8 cellular contexts compared by ENCODE assay signal in the genomic region with DNA sequence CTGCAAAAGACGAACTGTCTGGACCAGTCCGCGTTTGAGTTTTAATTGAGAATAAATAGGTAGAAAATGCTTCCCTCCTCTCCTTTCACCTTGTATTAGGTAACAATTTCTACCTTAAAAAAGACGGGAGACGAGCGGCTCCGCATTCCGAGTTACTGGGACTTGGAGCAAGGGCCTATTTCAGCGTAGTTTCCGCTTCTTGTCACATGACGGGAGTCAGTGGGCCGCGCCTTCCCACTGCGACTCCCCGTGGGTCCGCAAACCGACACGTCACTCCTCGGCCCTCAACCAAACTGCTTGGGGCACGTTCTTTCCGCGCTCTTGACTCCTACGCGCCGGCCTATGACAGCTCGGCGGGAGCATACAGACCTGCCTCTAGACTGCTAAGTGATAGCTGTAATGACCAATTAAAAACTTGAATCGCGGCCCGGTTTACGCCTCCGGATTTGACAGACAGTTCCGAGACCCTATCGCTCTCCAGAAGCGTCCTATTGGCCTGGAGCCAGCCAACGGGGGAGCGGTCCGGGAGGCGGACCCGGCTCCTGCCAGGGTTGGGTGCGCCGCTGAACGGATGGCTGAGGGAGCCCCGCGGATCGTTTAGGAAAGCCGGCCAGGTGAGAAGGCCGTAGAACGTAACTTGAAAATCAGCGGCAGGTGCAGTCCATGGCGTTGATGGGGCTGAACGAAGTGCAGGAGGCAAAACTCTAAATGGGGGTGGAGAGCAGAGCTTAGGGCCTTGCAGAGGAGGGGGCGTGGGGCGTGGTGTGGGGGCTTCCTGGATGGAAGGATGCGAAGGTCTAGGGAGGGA. TPM values are rescaled to one million over a fixed set of nuclear protein-coding genes. Genes with fewer than 3 reads are reported as not detected.
DNase-seq lines count a peak whose midpoint lies in the region; ATAC-seq and TF ChIP-seq lines count a peak whose summit lies in the region.

A gene (plus strand): TSS at position 548 of the 808 bp plus-strand sequence. CDS start 3,064 bp downstream, outside the sequence.

- H3K9me2 ChIP-seq in SK-N-SH = no peaks in the 10 kb centered on the region

- no peak; a peak in 1 of 4 replicates for TF ChIP-seq EP300 in SK-N-SH (IDR thresholded peaks at IDR 0.05; ENCODE audit: borderline replicate concordance in 1 of 2, low read depth in 1 of 2, low read length in 1 of 2)
- TF ChIP-seq EP300 in gastroesophageal sphincter (IDR thresholded peaks at IDR 0.05) = no peak

- peak within 1 kb of the TSS; percentile 96 for H3K9ac ChIP-seq in SK-N-SH

- peak within 1 kb of the TSS; percentile 92 to 98 for H3K27ac ChIP-seq in SK-N-SH (ENCODE audit: low read depth in 2 of 2, low read length in 1 of 2)
- peak within 1 kb of the TSS; percentile 91 to 97 (median 96) for H3K27ac ChIP-seq in gastroesophageal sphincter
- H3K27ac ChIP-seq in neutrophil = peak within 1 kb of the TSS; percentile 92
- peak within 1 kb of the TSS; percentile 93 for H3K27ac ChIP-seq in substantia nigra (ENCODE audit: low read depth, low read length, poor library complexity, severe bottlenecking)

- DNase-seq in GM04504 (ENCODE audit: low read depth) = peak; percentile 100
- peak; percentile 95 for DNase-seq in NCI-H1048 (lab: John Stamatoyannopoulos, UW)
- DNase-seq in SK-N-SH = peak; percentile 94
- DNase-seq in activated naive CD4-positive, alpha-beta T cell treated with anti-CD3 and anti-CD28 coated beads, Interleukin-2, amount 50 U/mL, for 16 hours = peak; percentile 97
- peak; percentile 84 to 100 (median 99) for DNase-seq in substantia nigra (lab: John Stamatoyannopoulos, UW)

- H3K36me3 ChIP-seq in SK-N-SH (replicated peaks in 1 of 2; ENCODE audit: control insufficient read depth in 1 of 2, insufficient read depth in 2 of 2, low read length in 1 of 2) = peaks cover 13 to 25% of the 10 kb centered on the region in 2 experiments
- peaks cover 0 to 13% of the 10 kb centered on the region in 2 donors for H3K36me3 ChIP-seq in gastroesophageal sphincter
- peaks cover 2% of the 10 kb centered on the region for H3K36me3 ChIP-seq in neutrophil

- H3K9me3 ChIP-seq in SK-N-SH (no peaks in the 10 kb centered on the region), gastroesophageal sphincter (no peaks in the 10 kb centered on the region), neutrophil (no peaks in the 10 kb centered on the region)

- TF ChIP-seq CTCF in SK-N-SH (IDR thresholded peaks at IDR 0.05) (no peak), gastroesophageal sphincter (IDR thresholded peaks at IDR 0.05) (peak in 1 of 4 experiments; percentile 8), neutrophil (IDR thresholded peaks at IDR 0.05) (peak; percentile 36)

- POLR2A ChIA-PET in SK-N-SH (lab: Yijun Ruan, JAX) = interaction anchor here (0.7 to 1.7 kb wide), 9 partner anchors 9 to 1013 kb away, joined by 3 to 13 read pairs (median 4); a partner anchor contains a TSS

- TF ChIP-seq POLR2A in gastroesophageal sphincter (IDR thresholded peaks at IDR 0.05) = peak; percentile 75 to 76

- H3K4me1 ChIP-seq in SK-N-SH (ENCODE audit: control insufficient read depth in 1 of 2, insufficient read depth in 2 of 2, low read depth in 1 of 2, low read length in 1 of 2) (peaks cover 2 to 14% of the 10 kb centered on the region in 2 experiments), gastroesophageal sphincter (peaks cover 0 to 37% (median 0%) of the 10 kb centered on the region in 3 donors), neutrophil (ENCODE audit: control insufficient read depth in 1 of 2, insufficient read depth in 1 of 2, low read depth in 1 of 2, low read length in 1 of 2) (peaks cover 16 to 17% of the 10 kb centered on the region in 2 experiments)

- peak within 1 kb of the TSS; percentile 83 for H3K4me2 ChIP-seq in SK-N-SH

- peak within 1 kb of the TSS; percentile 80 for H2AFZ ChIP-seq in SK-N-SH (ENCODE audit: low read depth)

- no peak for TF ChIP-seq RAD21 in SK-N-SH (IDR thresholded peaks at IDR 0.05; ENCODE audit: low read length)

- WGBS in SK-N-SH (ENCODE audit: low lambda C conversion rate) = under 1% methylated on average over 33 of the region's 55 CpGs
- 0% methylated on average over 14 to 37 of the region's 55 CpGs for WGBS in gastroesophageal sphincter (ENCODE audit: low coverage in 1 of 2), 2 donors

- H3K27me3 ChIP-seq in SK-N-SH (ENCODE audit: insufficient read depth) = no peaks in the 10 kb centered on the region
- no peaks in the 10 kb centered on the region for H3K27me3 ChIP-seq in gastroesophageal sphincter
- no peaks in the 10 kb centered on the region for H3K27me3 ChIP-seq in neutrophil

- CTCF ChIA-PET in SK-N-SH (lab: Yijun Ruan, JAX) = interaction anchor here (0.7 to 1.2 kb wide), 2 partner anchors 295 to 741 kb away, joined by 3 read pairs; a partner anchor contains a TSS

- H3K4me3 ChIP-seq in SK-N-SH (ENCODE audit: low read depth in 2 of 2, low read length in 1 of 2) (peak within 1 kb of the TSS; percentile 59 to 98), gastroesophageal sphincter (peak within 1 kb of the TSS; percentile 92 to 97), neutrophil (ENCODE audit: low read depth in 1 of 2, low read length in 1 of 2) (peak within 1 kb of the TSS; percentile 69 to 88)

- no peaks in the 10 kb centered on the region; the same call in none of the 2 replicates for H4K20me1 ChIP-seq in SK-N-SH (ENCODE audit: insufficient read depth)

- peaks cover 15% of the 10 kb centered on the region for H3F3A ChIP-seq in SK-N-SH (replicated peaks; ENCODE audit: insufficient read depth)

- peak; percentile 97 for ATAC-seq in HG02571 (IDR thresholded peaks at IDR 0.05; ENCODE audit: unreplicated experiment)
- ATAC-seq in gastroesophageal sphincter = peak; percentile 99

- H3K79me2 ChIP-seq in SK-N-SH (ENCODE audit: insufficient read depth) = peaks cover 61% of the 10 kb centered on the region

TF ChIP-seq in SK-N-SH, 30 proteins besides CTCF, POLR2A, EP300 and RAD21 (continues in another document):
- TF ChIP-seq TEAD4 (IDR thresholded peaks at IDR 0.05; ENCODE audit: borderline replicate concordance, insufficient read depth) (no peak), NFIC (IDR thresholded peaks at IDR 0.05; ENCODE audit: borderline replicate concordance) (peak; percentile 98), RFX5 (IDR thresholded peaks at IDR 0.05; ENCODE audit: low read length) (no peak), JUND (IDR thresholded peaks at IDR 0.05) (no peak), TAF1 (IDR thresholded peaks at IDR 0.05; ENCODE audit: borderline replicate concordance, low read depth, low read length) (peak; percentile 80), EZH2phosphoT487 (IDR thresholded peaks at IDR 0.05; ENCODE audit: borderline replicate concordance, low read depth) (no peak), CHD2 (IDR thresholded peaks at IDR 0.05; ENCODE audit: low read length, partially characterized antibody) (peak; percentile 97)
- TF ChIP-seq, protein P1, sequence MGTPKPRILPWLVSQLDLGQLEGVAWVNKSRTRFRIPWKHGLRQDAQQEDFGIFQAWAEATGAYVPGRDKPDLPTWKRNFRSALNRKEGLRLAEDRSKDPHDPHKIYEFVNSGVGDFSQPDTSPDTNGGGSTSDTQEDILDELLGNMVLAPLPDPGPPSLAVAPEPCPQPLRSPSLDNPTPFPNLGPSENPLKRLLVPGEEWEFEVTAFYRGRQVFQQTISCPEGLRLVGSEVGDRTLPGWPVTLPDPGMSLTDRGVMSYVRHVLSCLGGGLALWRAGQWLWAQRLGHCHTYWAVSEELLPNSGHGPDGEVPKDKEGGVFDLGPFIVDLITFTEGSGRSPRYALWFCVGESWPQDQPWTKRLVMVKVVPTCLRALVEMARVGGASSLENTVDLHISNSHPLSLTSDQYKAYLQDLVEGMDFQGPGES (IDR thresholded peaks at IDR 0.05; ENCODE audit: low read depth, low read length) = peak; percentile 86
- TF ChIP-seq, protein P2, sequence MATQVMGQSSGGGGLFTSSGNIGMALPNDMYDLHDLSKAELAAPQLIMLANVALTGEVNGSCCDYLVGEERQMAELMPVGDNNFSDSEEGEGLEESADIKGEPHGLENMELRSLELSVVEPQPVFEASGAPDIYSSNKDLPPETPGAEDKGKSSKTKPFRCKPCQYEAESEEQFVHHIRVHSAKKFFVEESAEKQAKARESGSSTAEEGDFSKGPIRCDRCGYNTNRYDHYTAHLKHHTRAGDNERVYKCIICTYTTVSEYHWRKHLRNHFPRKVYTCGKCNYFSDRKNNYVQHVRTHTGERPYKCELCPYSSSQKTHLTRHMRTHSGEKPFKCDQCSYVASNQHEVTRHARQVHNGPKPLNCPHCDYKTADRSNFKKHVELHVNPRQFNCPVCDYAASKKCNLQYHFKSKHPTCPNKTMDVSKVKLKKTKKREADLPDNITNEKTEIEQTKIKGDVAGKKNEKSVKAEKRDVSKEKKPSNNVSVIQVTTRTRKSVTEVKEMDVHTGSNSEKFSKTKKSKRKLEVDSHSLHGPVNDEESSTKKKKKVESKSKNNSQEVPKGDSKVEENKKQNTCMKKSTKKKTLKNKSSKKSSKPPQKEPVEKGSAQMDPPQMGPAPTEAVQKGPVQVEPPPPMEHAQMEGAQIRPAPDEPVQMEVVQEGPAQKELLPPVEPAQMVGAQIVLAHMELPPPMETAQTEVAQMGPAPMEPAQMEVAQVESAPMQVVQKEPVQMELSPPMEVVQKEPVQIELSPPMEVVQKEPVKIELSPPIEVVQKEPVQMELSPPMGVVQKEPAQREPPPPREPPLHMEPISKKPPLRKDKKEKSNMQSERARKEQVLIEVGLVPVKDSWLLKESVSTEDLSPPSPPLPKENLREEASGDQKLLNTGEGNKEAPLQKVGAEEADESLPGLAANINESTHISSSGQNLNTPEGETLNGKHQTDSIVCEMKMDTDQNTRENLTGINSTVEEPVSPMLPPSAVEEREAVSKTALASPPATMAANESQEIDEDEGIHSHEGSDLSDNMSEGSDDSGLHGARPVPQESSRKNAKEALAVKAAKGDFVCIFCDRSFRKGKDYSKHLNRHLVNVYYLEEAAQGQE (IDR thresholded peaks at IDR 0.05; ENCODE audit: low read depth, low read length) = peak; percentile 35; the same call in 1 of the 2 replicates
- TF ChIP-seq, protein P3, sequence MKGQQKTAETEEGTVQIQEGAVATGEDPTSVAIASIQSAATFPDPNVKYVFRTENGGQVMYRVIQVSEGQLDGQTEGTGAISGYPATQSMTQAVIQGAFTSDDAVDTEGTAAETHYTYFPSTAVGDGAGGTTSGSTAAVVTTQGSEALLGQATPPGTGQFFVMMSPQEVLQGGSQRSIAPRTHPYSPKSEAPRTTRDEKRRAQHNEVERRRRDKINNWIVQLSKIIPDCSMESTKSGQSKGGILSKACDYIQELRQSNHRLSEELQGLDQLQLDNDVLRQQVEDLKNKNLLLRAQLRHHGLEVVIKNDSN (IDR thresholded peaks at IDR 0.05; ENCODE audit: borderline replicate concordance, low read depth) = peak; percentile 95
- TF ChIP-seq, protein P4, sequence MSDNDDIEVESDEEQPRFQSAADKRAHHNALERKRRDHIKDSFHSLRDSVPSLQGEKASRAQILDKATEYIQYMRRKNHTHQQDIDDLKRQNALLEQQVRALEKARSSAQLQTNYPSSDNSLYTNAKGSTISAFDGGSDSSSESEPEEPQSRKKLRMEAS (IDR thresholded peaks at IDR 0.05; ENCODE audit: low read depth) = peak; percentile 87

RNA-seq across cellular contexts. Expression of the gene that starts here (rescaled TPM):
- polyA plus RNA-seq in SK-N-SH (2012; rRNA removed) = 101 and 156 TPM in 2 replicates
- 89.0 and 114 TPM in 2 replicates for polyA plus RNA-seq in SK-N-SH (2012; cell fraction: cytosol; rRNA removed)
- 68.1 and 118 TPM in 2 replicates for polyA plus RNA-seq in SK-N-SH (2012; cell fraction: nucleus; rRNA removed)
- 10 to 100 TPM; 58.2 to 71.4 (median 60.9) TPM for total RNA-seq in gastroesophageal sphincter

Comparison
In these comparisons a context has a peak if more than half of its experiments do, and no peak if none do; other contexts are left out.
1. Peak in every context shown above with its lines: DNase-seq, ATAC-seq, H3K4me3 ChIP-seq and H3K27ac ChIP-seq.